In genomic region chr1:174157157-174157806, GRCh38 we compare ENCODE assay signal across 9 cellular contexts. TPM values are rescaled to one million over a fixed set of nuclear protein-coding genes. Genes with fewer than 3 reads are reported as not detected.
DNase-seq lines count a peak whose midpoint lies in the region; ATAC-seq and TF ChIP-seq lines count a peak whose summit lies in the region.
"Had no signal": no experiment of that assay in that cellular context is flagged by ENCODE, and none has a peak within 500 bp of the region (broad histone marks: within the 10 kb centered on the region; RNA-seq: fewer than 3 reads in every experiment).

No MANE protein-coding gene starts in this region.

- no peaks in the 10 kb centered on the region for H4K20me1 ChIP-seq in GM23338 (replicated peaks; ENCODE audit: insufficient read depth)

- no peaks in the 10 kb centered on the region for H3K9me2 ChIP-seq in GM23338 (ENCODE audit: insufficient read depth)

- H3K36me3 Mint-ChIP-seq in GM23338 (ENCODE audit: low read depth), result no peaks in the 10 kb centered on the region

- DNase-seq in GM13977 (ENCODE audit: low spot score) (peak; percentile 66), GM23338 (ENCODE audit: low spot score) (no peak), NCI-H2171 treated with DMSO at 0.1 percent for 48 hours (lab: John Stamatoyannopoulos, UW) (no peak), iPS-NIHi11 (ENCODE audit: low spot score) (no peak)
- peak; percentile 17 for DNase-seq in activated naive CD8-positive, alpha-beta T cell treated with anti-CD3 and anti-CD28 coated beads, Interleukin-2, amount 50 U/mL, for 16 hours (ENCODE audit: low read depth, low spot score)
- DNase-seq: NCI-H2227 treated with DMSO at 0.1 percent for 48 hours had no signal

- TF ChIP-seq CTCF in GM13977 (IDR thresholded peaks at IDR 0.05; ENCODE audit: extremely low read depth, insufficient read depth, missing control alignments) (no peak), GM23338 (conservative IDR thresholded peaks at IDR 0.05; ENCODE audit: low read depth in 2 of 2) (no peak)

- peaks cover 15% of the 10 kb centered on the region; the same call in 1 of the 2 replicates for H3K79me2 ChIP-seq in GM23338 (replicated peaks; ENCODE audit: insufficient read depth)

- H3K9me3 Mint-ChIP-seq in GM23338, result no peaks in the 10 kb centered on the region

- H3K36me3 ChIP-seq in GM23338 (ENCODE audit: insufficient read depth), result no peaks in the 10 kb centered on the region

- peaks cover 7% of the 10 kb centered on the region for H3K27me3 Mint-ChIP-seq in GM23338 (ENCODE audit: insufficient read depth, low read depth, poor library complexity)

- no peak overlapping the region for H3K4me2 ChIP-seq in GM23338

- in situ Hi-C loops in GM13977 (cut with MboI; ENCODE audit: low pct_unique_long_range_greater_than_20kb, low sequenced_read_pairs, unreplicated experiment), result no loop called here

- peaks cover 22% of the 10 kb centered on the region for H3K4me1 Mint-ChIP-seq in GM23338

- H3K27me3 ChIP-seq in GM23338 (ENCODE audit: insufficient read depth), result peaks cover 6% of the 10 kb centered on the region; the same call in 1 of the 2 replicates

- H3K27ac Mint-ChIP-seq in GM23338, result no peak overlapping the region

- no peak overlapping the region for H3K4me3 ChIP-seq in GM23338

- H3K4me3 Mint-ChIP-seq in GM23338, result no peak overlapping the region

- H2AFZ ChIP-seq in GM23338, result no peak overlapping the region

- no peak overlapping the region for H3K27ac ChIP-seq in GM23338 (ENCODE audit: low read depth)

- H3K4me1 ChIP-seq in GM23338 (ENCODE audit: insufficient read depth), result peaks cover 8% of the 10 kb centered on the region

- peak; percentile 38 for ATAC-seq in GM21360 (IDR thresholded peaks at IDR 0.05; ENCODE audit: unreplicated experiment)
- ATAC-seq in HG03432 (IDR thresholded peaks at IDR 0.05; ENCODE audit: unreplicated experiment), result peak; percentile 45
- ATAC-seq in GM23338, result no peak
- ATAC-seq in HG03520 (IDR thresholded peaks at IDR 0.05; ENCODE audit: unreplicated experiment), result no peak

- no peaks in the 10 kb centered on the region for H3F3A ChIP-seq in GM23338 (replicated peaks; ENCODE audit: low read depth)

TF ChIP-seq in GM23338, 12 proteins besides CTCF, POLR2A, EP300 and RAD21:
- no peak for TF ChIP-seq EZH2phosphoT487 (IDR thresholded peaks at IDR 0.05; ENCODE audit: unreplicated experiment)
TF ChIP-seq in GM23338: peak in this region for 0.

RNA-seq across cellular contexts. Expression of gene RABGAP1L, which starts 2.0 kb away (rescaled TPM):
- 83.2 and 85.5 TPM in 2 replicates for total RNA-seq in GM23338 (2014; rRNA removed; shearing (Covaris generic))
- polyA plus RNA-seq in GM23338 (2016; fragmentation: Nextera tagmentation; extraction: Ambion mirVana), result 113 and 136 TPM in 2 replicates

Comparison
In these comparisons a context has a peak if more than half of its experiments do, and no peak if none do; other contexts are left out.
1. DNase-seq: peak in GM13977 (single experiment) and activated naive CD8-positive, alpha-beta T cell treated with anti-CD3 and anti-CD28 coated beads, Interleukin-2, amount 50 U/mL, for 16 hours (single experiment); none in GM23338 (single experiment), NCI-H2171 treated with DMSO at 0.1 percent for 48 hours (single experiment) and iPS-NIHi11 (single experiment).
2. ATAC-seq: peak in GM21360 (single experiment) and HG03432 (single experiment); none in GM23338 (single experiment) and HG03520 (single experiment).